In genomic region chr6:5761370-5761769, GRCh38 we compare ENCODE assay signal across 15 cellular contexts.
DNase-seq lines count a peak whose midpoint lies in the region; ATAC-seq and TF ChIP-seq lines count a peak whose summit lies in the region.
"Had no signal": no experiment of that assay in that cellular context is flagged by ENCODE, and none has a peak within 500 bp of the region (broad histone marks: within the 10 kb centered on the region; RNA-seq: fewer than 3 reads in every experiment).

No MANE protein-coding gene starts in this region.

- H3K9me3 ChIP-seq in breast epithelium (no peaks in the 10 kb centered on the region), psoas muscle (no peaks in the 10 kb centered on the region), esophagus muscularis mucosa (no peaks in the 10 kb centered on the region)
- H3K9me3 ChIP-seq: MG63, Peyer's patch had no signal

- TF ChIP-seq EP300 in esophagus muscularis mucosa (IDR thresholded peaks at IDR 0.05), result no peak

- CTCF ChIA-PET in MCF 10A (lab: Yijun Ruan, JAX), result interaction anchor here (0.9 kb wide), 1 partner anchor 225 kb away, joined by 5 read pairs; no protein-coding TSS in a partner anchor

- H3K4me1 ChIP-seq in breast epithelium (no peaks in the 10 kb centered on the region), psoas muscle (peaks cover 42% of the 10 kb centered on the region), esophagus muscularis mucosa (peaks cover 26 to 53% (median 43%) of the 10 kb centered on the region in 4 donors)
- H3K4me1 ChIP-seq: Peyer's patch had no signal

- peak; percentile 35 for DNase-seq in MCF 10A (ENCODE audit: unreplicated experiment)
- no peak for DNase-seq in breast epithelium (ENCODE audit: low spot score in 2 of 2)
- DNase-seq in glutamatergic neuron, result no peak
- no peak for DNase-seq in psoas muscle
- DNase-seq in esophagus muscularis mucosa (ENCODE audit: extremely low spot score), result no peak
- no peak for DNase-seq in NCI-H1048 (lab: John Stamatoyannopoulos, UW)
- no peak for DNase-seq in kidney glomerular epithelial cell (lab: John Stamatoyannopoulos, UW)
- DNase-seq: MG63, NCI-H187 treated with DMSO at 0.1 percent for 48 hours, NCI-H2171, Peyer's patch, Right ventricle myocardium superior had no signal

- no peak for TF ChIP-seq CTCF in MCF 10A (IDR thresholded peaks at IDR 0.05; ENCODE audit: unreplicated experiment)
- TF ChIP-seq CTCF in breast epithelium (IDR thresholded peaks at IDR 0.05), result no peak
- TF ChIP-seq CTCF in glutamatergic neuron (IDR thresholded peaks at IDR 0.05; ENCODE audit: partially characterized antibody, unreplicated experiment), result no peak
- no peak for TF ChIP-seq CTCF in psoas muscle (IDR thresholded peaks at IDR 0.05)
- no peak for TF ChIP-seq CTCF in esophagus muscularis mucosa (IDR thresholded peaks at IDR 0.05)

- no peaks in the 10 kb centered on the region for H3K36me3 ChIP-seq in breast epithelium
- H3K36me3 ChIP-seq in psoas muscle (ENCODE audit: insufficient read depth in 1 of 2, low read depth in 1 of 2), result no peaks in the 10 kb centered on the region
- no peaks in the 10 kb centered on the region for H3K36me3 ChIP-seq in esophagus muscularis mucosa
- H3K36me3 ChIP-seq: MG63, Peyer's patch had no signal

- 44 to 67% (median 46%) methylated on average over 5 of the region's 5 CpGs for WGBS in psoas muscle, 3 donors
- WGBS in esophagus muscularis mucosa, result 36% methylated on average over 5 of the region's 5 CpGs

- H3K4me3 Mint-ChIP-seq in MCF 10A (ENCODE audit: unreplicated experiment), result no peak overlapping the region
- peak overlapping the region; percentile 4 for H3K4me3 Mint-ChIP-seq in glutamatergic neuron (ENCODE audit: unreplicated experiment)

- no peak for TF ChIP-seq POLR2A in breast epithelium (IDR thresholded peaks at IDR 0.05)
- TF ChIP-seq POLR2A in esophagus muscularis mucosa (IDR thresholded peaks at IDR 0.05; ENCODE audit: low read depth), result no peak

- H3K27me3 ChIP-seq in breast epithelium, result no peaks in the 10 kb centered on the region
- H3K27me3 ChIP-seq in psoas muscle (ENCODE audit: insufficient read depth in 3 of 3, low read length in 2 of 3), result no peaks in the 10 kb centered on the region
- H3K27me3 ChIP-seq in esophagus muscularis mucosa, result no peaks in the 10 kb centered on the region
- H3K27me3 ChIP-seq: MG63, Peyer's patch had no signal

- no peak overlapping the region for H3K4me3 ChIP-seq in breast epithelium
- no peak overlapping the region for H3K4me3 ChIP-seq in psoas muscle
- H3K4me3 ChIP-seq in esophagus muscularis mucosa, result no peak overlapping the region
- H3K4me3 ChIP-seq: MG63, Peyer's patch had no signal

- BruUV-seq in MCF 10A (replicated peaks; lab: Mats Ljungman, UMichigan), result no TSS peak

- H3K36me3 Mint-ChIP-seq in MCF 10A (ENCODE audit: insufficient read depth, unreplicated experiment) (no peaks in the 10 kb centered on the region), glutamatergic neuron (ENCODE audit: unreplicated experiment) (peaks cover 2% of the 10 kb centered on the region)

- peaks cover 8% of the 10 kb centered on the region for H3K4me1 Mint-ChIP-seq in MCF 10A (ENCODE audit: insufficient read depth, unreplicated experiment)
- peaks cover 50% of the 10 kb centered on the region for H3K4me1 Mint-ChIP-seq in glutamatergic neuron (ENCODE audit: low read depth, unreplicated experiment)

- H3K27ac ChIP-seq in breast epithelium (no peak overlapping the region), psoas muscle (peak overlapping the region; percentile 3), esophagus muscularis mucosa (replicated peaks in 1 of 4) (no peak overlapping the region)
- H3K27ac ChIP-seq: 22Rv1, KMS-11, Peyer's patch had no signal

- ATAC-seq in psoas muscle, result no peak
- ATAC-seq in GM21381 (IDR thresholded peaks at IDR 0.05; ENCODE audit: unreplicated experiment), result no peak

- POLR2A ChIA-PET in MCF 10A (lab: Yijun Ruan, JAX), result no interaction called here

- H3K27ac Mint-ChIP-seq in MCF 10A (ENCODE audit: low read depth, unreplicated experiment) (no peak overlapping the region), glutamatergic neuron (ENCODE audit: unreplicated experiment) (no peak overlapping the region)

- peaks cover 3% of the 10 kb centered on the region for H3K9me3 Mint-ChIP-seq in MCF 10A (ENCODE audit: unreplicated experiment)
- peaks cover 12% of the 10 kb centered on the region for H3K9me3 Mint-ChIP-seq in glutamatergic neuron (ENCODE audit: unreplicated experiment)

- no peaks in the 10 kb centered on the region for H3K27me3 Mint-ChIP-seq in MCF 10A (ENCODE audit: insufficient read depth, unreplicated experiment)
- peaks cover 14% of the 10 kb centered on the region for H3K27me3 Mint-ChIP-seq in glutamatergic neuron (ENCODE audit: unreplicated experiment)

- intact Hi-C loops in MCF 10A (cut with micrococcal nuclease) (no loop called here), breast epithelium (cut with DNase I; ENCODE audit: low total_unique reads) (loop anchor here (10.0 kb wide), 1 partner anchor 873 kb away; no protein-coding TSS in a partner anchor), psoas muscle (cut with DNase I) (loop anchor here in 1 of 2 donors (10.0 kb wide), 1 partner anchor 287 kb away; no protein-coding TSS in a partner anchor), esophagus muscularis mucosa (cut with DNase I) (no loop called here)
